In the genomic region with DNA sequence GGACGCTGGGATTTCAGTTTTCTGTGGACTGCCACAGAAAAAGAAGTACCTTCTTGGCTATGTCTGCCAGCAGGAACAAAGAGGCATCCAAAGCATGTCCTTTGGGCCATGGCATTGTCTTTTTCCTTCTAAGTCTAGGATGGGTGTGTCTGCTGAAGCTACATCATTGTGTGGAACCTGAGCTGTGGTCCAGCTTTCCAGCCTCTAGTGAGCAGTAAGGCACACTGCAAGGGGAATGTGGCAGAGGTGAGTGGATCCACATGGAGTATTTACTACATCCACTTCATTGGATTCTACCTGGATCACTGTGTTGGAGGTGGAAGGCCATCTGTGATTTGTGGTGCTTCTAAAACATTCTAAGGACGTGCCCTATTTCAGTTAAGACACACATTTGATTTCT, we compare ENCODE assay signal across 1 cellular context.
TF ChIP-seq lines count a peak whose summit lies in the region.

No MANE protein-coding gene starts in this region.

TF ChIP-seq in WTC11, 78 proteins besides CTCF, POLR2A, EP300 and RAD21 (continued from another document):
- no peak for TF ChIP-seq ZNF396 (CRISPR knock-in tag; IDR thresholded peaks at IDR 0.05; ENCODE audit: borderline replicate concordance)
- no peak for TF ChIP-seq PRDM15 (CRISPR knock-in tag; IDR thresholded peaks at IDR 0.05)
- no peak for TF ChIP-seq ETV6 (CRISPR knock-in tag; IDR thresholded peaks at IDR 0.05)
- TF ChIP-seq NFATC4 (CRISPR knock-in tag; IDR thresholded peaks at IDR 0.05): no peak
- TF ChIP-seq, protein P1, sequence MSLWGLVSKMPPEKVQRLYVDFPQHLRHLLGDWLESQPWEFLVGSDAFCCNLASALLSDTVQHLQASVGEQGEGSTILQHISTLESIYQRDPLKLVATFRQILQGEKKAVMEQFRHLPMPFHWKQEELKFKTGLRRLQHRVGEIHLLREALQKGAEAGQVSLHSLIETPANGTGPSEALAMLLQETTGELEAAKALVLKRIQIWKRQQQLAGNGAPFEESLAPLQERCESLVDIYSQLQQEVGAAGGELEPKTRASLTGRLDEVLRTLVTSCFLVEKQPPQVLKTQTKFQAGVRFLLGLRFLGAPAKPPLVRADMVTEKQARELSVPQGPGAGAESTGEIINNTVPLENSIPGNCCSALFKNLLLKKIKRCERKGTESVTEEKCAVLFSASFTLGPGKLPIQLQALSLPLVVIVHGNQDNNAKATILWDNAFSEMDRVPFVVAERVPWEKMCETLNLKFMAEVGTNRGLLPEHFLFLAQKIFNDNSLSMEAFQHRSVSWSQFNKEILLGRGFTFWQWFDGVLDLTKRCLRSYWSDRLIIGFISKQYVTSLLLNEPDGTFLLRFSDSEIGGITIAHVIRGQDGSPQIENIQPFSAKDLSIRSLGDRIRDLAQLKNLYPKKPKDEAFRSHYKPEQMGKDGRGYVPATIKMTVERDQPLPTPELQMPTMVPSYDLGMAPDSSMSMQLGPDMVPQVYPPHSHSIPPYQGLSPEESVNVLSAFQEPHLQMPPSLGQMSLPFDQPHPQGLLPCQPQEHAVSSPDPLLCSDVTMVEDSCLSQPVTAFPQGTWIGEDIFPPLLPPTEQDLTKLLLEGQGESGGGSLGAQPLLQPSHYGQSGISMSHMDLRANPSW (CRISPR knock-in tag; conservative IDR thresholded peaks at IDR 0.05; ENCODE audit: low read depth): no peak
- TF ChIP-seq ZNF423 (CRISPR knock-in tag; IDR thresholded peaks at IDR 0.05): no peak
- TF ChIP-seq PRRX2 (CRISPR knock-in tag; IDR thresholded peaks at IDR 0.05): no peak
TF ChIP-seq in WTC11: peak in this region for 0.
